Comparison of ENCODE assay signal across 28 cellular contexts in genomic region chr16:2489581-2489980, GRCh38. TPM values are rescaled to one million over a fixed set of nuclear protein-coding genes. Genes with fewer than 3 reads are reported as not detected.
"Had no signal": no experiment of that assay in that cellular context is flagged by ENCODE, and none has a peak within 500 bp of the region (broad histone marks: within the 10 kb centered on the region; RNA-seq: fewer than 3 reads in every experiment).

No MANE protein-coding gene starts in this region.

- H3K4me3 ChIP-seq: body of pancreas, esophagus squamous epithelium, gastroesophageal sphincter had no signal

- H3K27ac ChIP-seq: body of pancreas, epithelial cell of prostate, esophagus squamous epithelium, gastroesophageal sphincter, VCaP had no signal

- H3K9me3 ChIP-seq: body of pancreas, esophagus squamous epithelium, gastroesophageal sphincter had no signal

- H3K27me3 ChIP-seq: body of pancreas, esophagus squamous epithelium, gastroesophageal sphincter had no signal

- FAIRE-seq: colon, endometrium, endothelial cell of umbilical vein had no signal

- ATAC-seq: activated CD4-positive, CD25-positive, alpha-beta regulatory T cell treated with anti-CD3 and anti-CD28 coated beads, Interleukin-2, amount 50 U/mL, for 24 hours; activated CD8-positive, alpha-beta T cell treated with anti-CD3 and anti-CD28 coated beads for 36 hours; activated T-cell treated with anti-CD3 and anti-CD28 coated beads, Interleukin-2, amount 50 U/mL, for 4 hours; activated T-helper 17 cell treated with anti-CD3 and anti-CD28 coated beads, Interleukin-2, amount 50 U/mL, for 72 hours; body of pancreas; gastroesophageal sphincter had no signal

- DNase-seq: activated B cell treated with CpG ODN at 0.5 μM for 24 hours; activated CD4-positive, alpha-beta T cell treated with anti-CD3 and anti-CD28 coated beads for 48 hours; activated CD4-positive, alpha-beta T cell treated with anti-CD3 and anti-CD28 coated beads, Interleukin-2, amount 50 U/mL, for 1 hour; activated CD4-positive, alpha-beta T cell treated with anti-CD3 and anti-CD28 coated beads, Interleukin-2, amount 50 U/mL, for 48 hours; activated CD8-positive, alpha-beta memory T cell treated with anti-CD3 and anti-CD28 coated beads for 24 hours; activated CD8-positive, alpha-beta T cell treated with anti-CD3 and anti-CD28 coated beads for 36 hours; activated effector memory CD4-positive, alpha-beta T cell treated with Interleukin-2 at 50 U/mL for 16 hours; activated gamma-delta T cell treated with Interleukin-2 at 50 U/mL for 16 hours; activated naive CD4-positive, alpha-beta T cell treated with anti-CD3 and anti-CD28 coated beads, Interleukin-2, amount 50 U/mL, for 16 hours; activated naive CD4-positive, alpha-beta T cell treated with Interleukin-2 at 50 U/mL for 16 hours; activated T-cell treated with anti-CD3 and anti-CD28 coated beads, Interleukin-2, amount 50 U/mL, for 4 hours; amniotic stem cell; aorta; cortex of kidney; effector CD8-positive, alpha-beta T cell; esophagus squamous epithelium; foreskin melanocyte; T-helper 2 cell had no signal

RNA-seq across cellular contexts. Expression of gene NTN3, which starts 18.5 kb away (rescaled TPM):
- total RNA-seq: activated B cell treated with CpG ODN at 0.5 μM for 24 hours; activated CD8-positive, alpha-beta T cell treated with anti-CD3 and anti-CD28 coated beads for 36 hours; activated T-cell treated with anti-CD3 and anti-CD28 coated beads, Interleukin-2, amount 50 U/mL, for 4 hours; body of pancreas; gastroesophageal sphincter; T-helper 1 cell treated with Interleukin-12 subunit alpha and Interleukin-12 subunit beta and Interleukin-4 antibody, amounts not matched to agents 30 ng/mL and 1 ng/mL, for 36 hours had no signal
- polyA plus RNA-seq: aorta, endothelial cell of umbilical vein had no signal

RNA-seq across cellular contexts. Expression of gene TEDC2, which starts 29.7 kb away (rescaled TPM):
- total RNA-seq: body of pancreas had no signal
